Comparison of ENCODE assay signal across 9 cellular contexts in genomic region chr10:119270893-119271361, GRCh38.
DNase-seq lines count a peak whose midpoint lies in the region; ATAC-seq and TF ChIP-seq lines count a peak whose summit lies in the region.
"Had no signal": no experiment of that assay in that cellular context is flagged by ENCODE, and none has a peak within 500 bp of the region (broad histone marks: within the 10 kb centered on the region; RNA-seq: fewer than 3 reads in every experiment).

No MANE protein-coding gene starts in this region.

- H3K14ac ChIP-seq in IMR-90 (replicated peaks; ENCODE audit: low read depth, low read length), result peak overlapping the region; percentile 53; the same call in 1 of the 2 replicates

- H4K8ac ChIP-seq in IMR-90 (ENCODE audit: low read depth in 2 of 2, low read length in 2 of 2), result peak overlapping the region in 1 of 2 experiments; percentile 64; a peak in 2 of 4 replicates

- H3K4me1 ChIP-seq in IMR-90 (ENCODE audit: control insufficient read depth, insufficient read depth, low read length), result peaks cover 45% of the 10 kb centered on the region

- H3K27ac Mint-ChIP-seq in CD14-positive monocyte, result peak overlapping the region; percentile 95 to 99 (median 99)
- peak overlapping the region; percentile 95 for H3K27ac Mint-ChIP-seq in activated T-cell treated with anti-CD3 and anti-CD28 coated beads, Interleukin-2, amount 50 U/mL, for 72 hours

- WGBS in IMR-90 (ENCODE audit: extremely low coverage in 2 of 2, insufficient read length in 1 of 2), 2 experiments, result 24% methylated on average over 8 of the region's 17 CpGs; no CpG with 5 or more reads in 1 of the 2 experiments

- dilution Hi-C loops in IMR-90 (cut with HindIII; ENCODE audit: low sequenced_read_pairs, unreplicated experiment), result no loop called here

- peaks cover 55 to 90% of the 10 kb centered on the region in 2 experiments for H3K79me1 ChIP-seq in IMR-90 (ENCODE audit: low read depth in 1 of 2, low read length in 2 of 2)

- no TSS peak for BruUV-seq in IMR-90 (replicated peaks; lab: Mats Ljungman, UMichigan)

- peaks cover 37% of the 10 kb centered on the region for H3K9me1 ChIP-seq in IMR-90 (ENCODE audit: insufficient read depth, low read length)

- peak; percentile 14; the same call in 1 of the 2 replicates for TF ChIP-seq POLR2A in IMR-90 (IDR thresholded peaks at IDR 0.05; ENCODE audit: low read depth, low read length)

- H2BK20ac ChIP-seq in IMR-90 (ENCODE audit: low read depth, low read length), result peak overlapping the region; percentile 63

- no peak overlapping the region for H4K5ac ChIP-seq in IMR-90 (ENCODE audit: low read depth, low read length)

- peaks cover 40% of the 10 kb centered on the region for H3K4me1 Mint-ChIP-seq in CD14-positive monocyte
- peaks cover 64% of the 10 kb centered on the region for H3K4me1 Mint-ChIP-seq in activated T-cell treated with anti-CD3 and anti-CD28 coated beads, Interleukin-2, amount 50 U/mL, for 72 hours (ENCODE audit: low read depth)

- H3K4ac ChIP-seq in IMR-90 (ENCODE audit: low read depth, low read length), result peak overlapping the region; percentile 60

- intact Hi-C loops in CD14-positive monocyte (cut with micrococcal nuclease), result loop anchor here (2.0 to 5.0 kb wide), 6 partner anchors 36 to 189 kb away; partner anchors contain the start of genes EIF3A (in 1 of the 2) and GRK5 (in 1 of the 2)
- intact Hi-C loops in IMR-90 (cut with micrococcal nuclease), result loop anchor here (5.0 kb wide), 1 partner anchor 141 kb away; no protein-coding TSS in a partner anchor
- intact Hi-C loops in Right ventricle myocardium inferior (cut with DNase I), result loop anchor here (2.0 kb wide), 1 partner anchor 62 kb away; no protein-coding TSS in a partner anchor

- H3K9me3 ChIP-seq in IMR-90 (ENCODE audit: control insufficient read depth, insufficient read depth, low read length), result no peaks in the 10 kb centered on the region

- H4K20me1 ChIP-seq in IMR-90 (ENCODE audit: insufficient read depth, low read length), result peaks cover 87% of the 10 kb centered on the region

- H2BK15ac ChIP-seq in IMR-90 (ENCODE audit: low read depth, low read length), result no peak overlapping the region

- H3K36me3 Mint-ChIP-seq in CD14-positive monocyte, result peaks cover 4 to 10% of the 10 kb centered on the region in 2 donors
- no peaks in the 10 kb centered on the region for H3K36me3 Mint-ChIP-seq in activated T-cell treated with anti-CD3 and anti-CD28 coated beads, Interleukin-2, amount 50 U/mL, for 72 hours (ENCODE audit: insufficient read depth in 2 of 2)

- H2AK5ac ChIP-seq in IMR-90 (ENCODE audit: low read depth, low read length), result peak overlapping the region; percentile 33

- H2BK5ac ChIP-seq in IMR-90 (ENCODE audit: low read depth, low read length, poor library complexity, severe bottlenecking), result peak overlapping the region; percentile 77

- peak overlapping the region; percentile 52 for H3K4me2 ChIP-seq in IMR-90 (ENCODE audit: low read depth, low read length)

- H3K9me3 Mint-ChIP-seq in CD14-positive monocyte, result peaks cover 0 to 3% (median 0%) of the 10 kb centered on the region in 7 donors
- H3K9me3 Mint-ChIP-seq in activated T-cell treated with anti-CD3 and anti-CD28 coated beads, Interleukin-2, amount 50 U/mL, for 72 hours, result peaks cover 0 to 2% of the 10 kb centered on the region in 2 donors

- H3K36me3 ChIP-seq in IMR-90 (ENCODE audit: control insufficient read depth, insufficient read depth, low read length), result peaks cover 4% of the 10 kb centered on the region

- in situ Hi-C loops in IMR-90 (cut with MboI; ENCODE audit: low sequenced_read_pairs), result no loop called here

- peak overlapping the region; percentile 80 for H4K91ac ChIP-seq in IMR-90 (ENCODE audit: insufficient read depth, low read depth, low read length)

- peak overlapping the region; percentile 70 for H3K27ac ChIP-seq in IMR-90 (ENCODE audit: insufficient read depth, low read length)

- H3K9ac ChIP-seq in IMR-90 (ENCODE audit: low read depth, low read length), result peak overlapping the region; percentile 14; the same call in 1 of the 2 replicates

- H3K27me3 Mint-ChIP-seq in CD14-positive monocyte (ENCODE audit: low read depth in 3 of 3), result peaks cover 0 to 9% (median 8%) of the 10 kb centered on the region in 3 donors
- H3K27me3 Mint-ChIP-seq in activated T-cell treated with anti-CD3 and anti-CD28 coated beads, Interleukin-2, amount 50 U/mL, for 72 hours (ENCODE audit: low read depth), result no peaks in the 10 kb centered on the region

- peak overlapping the region; percentile 67 for H3K56ac ChIP-seq in IMR-90 (ENCODE audit: extremely low read depth, insufficient read depth, low read length)

- CTCF ChIA-PET in IMR-90 (lab: Yijun Ruan, JAX), result interaction anchor here (0.7 to 2.6 kb wide), 6 partner anchors 12 to 174 kb away, joined by 3 to 7 read pairs (median 4); partner anchors contain the start of gene GRK5

- no peak for TF ChIP-seq CTCF in CD14-positive monocyte (IDR thresholded peaks at IDR 0.05)
- TF ChIP-seq CTCF in IMR-90 (conservative IDR thresholded peaks at IDR 0.05; ENCODE audit: low read depth, low read length), result no peak

- peak overlapping the region; percentile 56 for H2BK120ac ChIP-seq in IMR-90 (ENCODE audit: low read depth, low read length)

- H3K4me3 Mint-ChIP-seq in CD14-positive monocyte, result peak overlapping the region; percentile 67 to 90
- H3K4me3 Mint-ChIP-seq in activated T-cell treated with anti-CD3 and anti-CD28 coated beads, Interleukin-2, amount 50 U/mL, for 72 hours, result peak overlapping the region; percentile 43 to 66

- DNase-seq in CD14-positive monocyte (ENCODE audit: low spot score) (peak; percentile 88), IMR-90 (peak; percentile 51), Right ventricle myocardium inferior (ENCODE audit: missing footprints) (peak; percentile 93), dedifferentiated amniotic fluid mesenchymal stem cell (ENCODE audit: extremely low spot score) (no peak)
- peak; percentile 29 to 74 for DNase-seq in activated T-cell treated with anti-CD3 and anti-CD28 coated beads, Interleukin-2, amount 50 U/mL, for 72 hours
- peak; percentile 22 to 40 for DNase-seq in stimulated activated CD4-positive, alpha-beta T cell treated with anti-CD3 and anti-CD28 coated beads, Interleukin-2, amount 100 ng/mL, for 48 hours
- DNase-seq: DND-41 had no signal

- H2AFZ ChIP-seq in IMR-90 (replicated peaks; ENCODE audit: low read length, poor library complexity), result peak overlapping the region; percentile 83

- H3K23ac ChIP-seq in IMR-90 (ENCODE audit: low read depth, low read length), result peak overlapping the region; percentile 71

- H3K18ac ChIP-seq in IMR-90 (ENCODE audit: low read depth, low read length), result peak overlapping the region; percentile 34; the same call in 1 of the 2 replicates

- H2AK9ac ChIP-seq in IMR-90 (replicated peaks; ENCODE audit: low read depth, low read length, poor library complexity), result peak overlapping the region; percentile 86

- POLR2A ChIA-PET in IMR-90 (lab: Charles Lee; ENCODE audit: unreplicated experiment), result interaction anchor here (0.5 kb wide), 1 partner anchor 45 kb away, joined by 5 read pairs; no protein-coding TSS in a partner anchor

- ATAC-seq in GM19463 (IDR thresholded peaks at IDR 0.05; ENCODE audit: unreplicated experiment) (peak; percentile 38), IMR-90 (ENCODE audit: low read depth) (peak; percentile 30), Right ventricle myocardium inferior (peak; percentile 79), GM18520 (IDR thresholded peaks at IDR 0.05; ENCODE audit: unreplicated experiment) (no peak)
- ATAC-seq in activated T-cell treated with anti-CD3 and anti-CD28 coated beads, Interleukin-2, amount 50 U/mL, for 72 hours (replicated peaks in 1 of 2), result peak in 1 of 2 donors; percentile 58

- no peaks in the 10 kb centered on the region for H3K27me3 ChIP-seq in IMR-90 (ENCODE audit: control insufficient read depth, insufficient read depth, low read length)

- H3K4me3 ChIP-seq in IMR-90 (ENCODE audit: insufficient read depth, low read depth, low read length), result no peak overlapping the region

- TF ChIP-seq RAD21 in IMR-90 (IDR thresholded peaks at IDR 0.05; ENCODE audit: low read length), result no peak

TF ChIP-seq in IMR-90, 13 proteins besides CTCF, POLR2A, EP300 and RAD21:
- TF ChIP-seq RCOR1 (IDR thresholded peaks at IDR 0.05; ENCODE audit: insufficient replicate concordance, low read length) (no peak), BHLHE40 (IDR thresholded peaks at IDR 0.05; ENCODE audit: low read depth, low read length) (0 out of 2 replicates have a peak, but pooled peaks have one; percentile 36), MXI1 (IDR thresholded peaks at IDR 0.05; ENCODE audit: borderline replicate concordance, low read depth, low read length) (no peak; the same call in 1 of the 2 replicates), CHD1 (IDR thresholded peaks at IDR 0.05; ENCODE audit: low read depth, low read length) (no peak), RFX5 (IDR thresholded peaks at IDR 0.05; ENCODE audit: low read depth, low read length) (no peak), FOS (IDR thresholded peaks at IDR 0.05; ENCODE audit: low read depth, low read length) (no peak), MAZ (IDR thresholded peaks at IDR 0.05; ENCODE audit: borderline replicate concordance, low read depth, low read length) (no peak), CEBPB (IDR thresholded peaks at IDR 0.05; ENCODE audit: low read depth, low read length) (no peak)
